ENCODE assay signal across 15 cellular contexts in genomic region chr2:105376789-105377231, GRCh38. TPM values are rescaled to one million over a fixed set of nuclear protein-coding genes. Genes with fewer than 3 reads are reported as not detected.
DNase-seq lines count a peak whose midpoint lies in the region; ATAC-seq, FAIRE-seq and TF ChIP-seq lines count a peak whose summit lies in the region.
"Had no signal": no experiment of that assay in that cellular context is flagged by ENCODE, and none has a peak within 500 bp of the region (broad histone marks: within the 10 kb centered on the region; RNA-seq: fewer than 3 reads in every experiment).

No MANE protein-coding gene starts in this region.

- ATAC-seq in HG02938 (IDR thresholded peaks at IDR 0.05; ENCODE audit: unreplicated experiment) (no peak), GM21619 (IDR thresholded peaks at IDR 0.05; ENCODE audit: unreplicated experiment) (no peak)

- TF ChIP-seq CTCF in BJ (IDR thresholded peaks at IDR 0.05; ENCODE audit: insufficient read depth, low read depth, low read length) (no peak), nephron progenitor cell (IDR thresholded peaks at IDR 0.05) (no peak)

- no peaks in the 10 kb centered on the region for H3K27me3 ChIP-seq in BJ (ENCODE audit: control insufficient read depth, insufficient read depth, low read length)

- POLR2A ChIA-PET in BJ (lab: Charles Lee), result no interaction called here

- CTCF ChIA-PET in BJ (lab: Yijun Ruan, JAX), result no interaction called here

- peak overlapping the region; percentile 34 for H3K27ac Mint-ChIP-seq in nephron progenitor cell
- H3K27ac Mint-ChIP-seq: H9, type B pancreatic cell had no signal

- H3K4me1 Mint-ChIP-seq in nephron progenitor cell, result peaks cover 37% of the 10 kb centered on the region
- H3K4me1 Mint-ChIP-seq: H9 had no signal

- H3K4me3 Mint-ChIP-seq in nephron progenitor cell, result no peak overlapping the region
- H3K4me3 Mint-ChIP-seq: H9, type B pancreatic cell had no signal

- peak overlapping the region; percentile 27 for H3K27ac ChIP-seq in epithelial cell of prostate

- peaks cover 20% of the 10 kb centered on the region for H3K36me3 Mint-ChIP-seq in nephron progenitor cell (ENCODE audit: low read depth)

- H3K36me3 ChIP-seq in BJ (ENCODE audit: control insufficient read depth, insufficient read depth, low read length), result peaks cover 37% of the 10 kb centered on the region

- H3K27me3 Mint-ChIP-seq in nephron progenitor cell (ENCODE audit: low read depth, poor library complexity), result no peaks in the 10 kb centered on the region
- H3K27me3 Mint-ChIP-seq: type B pancreatic cell had no signal

- FAIRE-seq in RCC 7860 (lab: Jason Lieb, UNC), result no peak

- peak; percentile 42 for DNase-seq in BJ (ENCODE audit: low read depth)
- DNase-seq in RCC 7860 (ENCODE audit: low spot score), result peak; percentile 32
- DNase-seq in epithelial cell of prostate (ENCODE audit: low read depth, low spot score), result no peak
- no peak for DNase-seq in nephron progenitor cell
- DNase-seq in NCI-H2196 (lab: John Stamatoyannopoulos, UW; ENCODE audit: unreplicated experiment), result no peak
- DNase-seq in hippocampal formation (lab: John Stamatoyannopoulos, UW), result no peak
- DNase-seq: activated effector memory CD4-positive, alpha-beta T cell treated with Interleukin-2 at 50 U/mL for 16 hours; caudate nucleus; H9; NCI-H2081 treated with DMSO at 0.1 percent for 48 hours; stimulated activated CD4-positive, alpha-beta T cell treated with anti-CD3 and anti-CD28 coated beads, Interleukin-1b, Interleukin-23, amount 100 ng/mL, for 48 hours; stimulated activated CD8-positive, alpha-beta memory T cell treated with anti-CD3 and anti-CD28 coated beads, Interleukin-4, amount 100 ng/mL, for 48 hours had no signal

- H3K9me3 Mint-ChIP-seq in nephron progenitor cell, result no peaks in the 10 kb centered on the region
- H3K9me3 Mint-ChIP-seq: H9, type B pancreatic cell had no signal

- no peak overlapping the region for H3K4me3 ChIP-seq in BJ (ENCODE audit: low read depth, low read length)

RNA-seq across cellular contexts. Expression of gene FHL2, which starts 22.0 kb away (rescaled TPM):
- 472 and 546 TPM in 2 replicates for polyA plus RNA-seq in BJ (2011; rRNA removed)
- 254 and 426 TPM in 2 replicates for polyA minus RNA-seq in BJ (2011; rRNA and poly(A)+ RNA removed)

RNA-seq across cellular contexts. Expression of gene C2orf49, which starts 39.5 kb away (rescaled TPM):
- 12.2 and 14.6 TPM in 2 replicates for polyA plus RNA-seq in BJ (2011; rRNA removed)
- polyA minus RNA-seq in BJ (2011; rRNA and poly(A)+ RNA removed), result 4.7 TPM in 2 replicates

RNA-seq across cellular contexts. Expression of gene TGFBRAP1, which starts 47.3 kb away (rescaled TPM):
- polyA plus RNA-seq in BJ (2011; rRNA removed), result 8.3 and 8.7 TPM in 2 replicates
- 13.2 and 15.7 TPM in 2 replicates for polyA minus RNA-seq in BJ (2011; rRNA and poly(A)+ RNA removed)

Comparison
In these comparisons a context has a peak if more than half of its experiments do, and no peak if none do; other contexts are left out.
1. DNase-seq: peak in BJ (single experiment) and RCC 7860 (single experiment); none in epithelial cell of prostate (single experiment), nephron progenitor cell (single experiment), NCI-H2196 (single experiment) and hippocampal formation (0 of 2).